17 cellular contexts compared by ENCODE assay signal in the genomic region with DNA sequence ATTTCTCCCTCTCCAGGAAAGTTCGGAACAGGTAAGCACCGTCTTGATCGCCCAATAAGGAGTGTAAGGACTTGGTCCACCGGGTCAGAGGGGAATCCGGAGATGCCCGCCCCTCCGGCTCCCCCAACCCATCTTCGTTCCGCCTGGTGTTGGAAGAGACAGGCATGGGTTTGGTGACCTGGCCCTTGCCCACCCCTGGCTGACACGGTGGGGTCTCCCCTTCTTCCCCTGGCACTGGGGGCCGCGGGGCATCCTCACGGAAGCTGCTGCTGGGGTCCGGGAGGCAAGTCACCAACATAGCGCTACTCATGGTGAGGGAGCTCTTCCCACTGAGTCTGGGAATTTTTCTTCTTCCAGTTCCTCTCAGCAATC. TPM values are rescaled to one million over a fixed set of nuclear protein-coding genes. Genes with fewer than 3 reads are reported as not detected.
DNase-seq lines count a peak whose midpoint lies in the region; ATAC-seq and TF ChIP-seq lines count a peak whose summit lies in the region.
"Had no signal": no experiment of that assay in that cellular context is flagged by ENCODE, and none has a peak within 500 bp of the region (broad histone marks: within the 10 kb centered on the region; RNA-seq: fewer than 3 reads in every experiment).

No MANE protein-coding gene starts in this region.

- peak overlapping the region; percentile 86 for H3K27ac ChIP-seq in HCT116 (ENCODE audit: low read depth, low read length)
- H3K27ac ChIP-seq in esophagus (ENCODE audit: low read depth in 2 of 2, low read length in 1 of 2) = peak overlapping the region in 1 of 2 donors; percentile 6
- no peak overlapping the region for H3K27ac ChIP-seq in tibial artery
- H3K27ac ChIP-seq: gastrocnemius medialis, KMS-11, pancreas had no signal

- intact Hi-C loops in HCT116 (cut with micrococcal nuclease) = loop anchor here (5.0 kb wide), 2 partner anchors 234 to 429 kb away; no protein-coding TSS in a partner anchor
- intact Hi-C loops in tibial artery (cut with DNase I; ENCODE audit: low total_unique reads) = no loop called here

- H3K27me3 Mint-ChIP-seq in nephron (ENCODE audit: low read depth) = no peaks in the 10 kb centered on the region
- H3K27me3 Mint-ChIP-seq: CD4-positive, alpha-beta T cell had no signal

- RAD21 ChIA-PET in HCT116 (lab: Charles Lee; ENCODE audit: low non-redundant PET in 1 of 2, low total read pairs in 2 of 2, uncharacterized antibody in 2 of 2, unreplicated experiment in 2 of 2) = interaction anchor here (0.6 to 2.6 kb wide), 4 partner anchors 102 to 264 kb away, joined by 4 to 11 read pairs (median 4); no protein-coding TSS in a partner anchor

- H3K9ac ChIP-seq in HCT116 (ENCODE audit: low read length) = no peak overlapping the region
- H3K9ac ChIP-seq: KMS-11 had no signal

- ATAC-seq in HCT116 (no peak), omental fat pad (ENCODE audit: low FRiP score) (no peak)
- ATAC-seq: gastrocnemius medialis; left ventricle myocardium superior; pancreas; Right ventricle myocardium inferior; stimulated activated naive B cell treated with anti-CD40 and anti-IgM and Interleukin-4, amounts not matched to agents 10 μg/mL and 1 μg/mL and 100 μg/mL, for 72 hours had no signal

- TF ChIP-seq CTCF in AG10803 (conservative IDR thresholded peaks at IDR 0.05; ENCODE audit: low read length) = no peak
- TF ChIP-seq CTCF in HCT116 (IDR thresholded peaks at IDR 0.05 in 2 of 3, conservative IDR thresholded peaks at IDR 0.05 in 1 of 3; ENCODE audit: borderline replicate concordance in 1 of 3, insufficient read depth in 1 of 3, low read depth in 2 of 3, low read length in 2 of 3) = no peak
- no peak for TF ChIP-seq CTCF in nephron (IDR thresholded peaks at IDR 0.05; ENCODE audit: unreplicated experiment in 3 of 3)
- no peak for TF ChIP-seq CTCF in tibial artery (IDR thresholded peaks at IDR 0.05)
- no peak for TF ChIP-seq CTCF in omental fat pad (IDR thresholded peaks at IDR 0.05)

- no TSS peak for BruUV-seq in HCT116 (replicated peaks; lab: Mats Ljungman, UMichigan)

- H3K4me1 Mint-ChIP-seq in nephron = peaks cover 7% of the 10 kb centered on the region

- H3K9me2 ChIP-seq in HCT116 (ENCODE audit: insufficient read depth) = no peaks in the 10 kb centered on the region

- H3K36me3 ChIP-seq in HCT116 (ENCODE audit: control insufficient read depth in 1 of 2, insufficient read depth in 2 of 2, low read length in 2 of 2) (no peaks in the 10 kb centered on the region; a peak in 1 of 4 replicates), esophagus (ENCODE audit: control insufficient read depth in 2 of 2, insufficient read depth in 2 of 2, low read length in 1 of 2) (no peaks in the 10 kb centered on the region), tibial artery (peaks cover 0 to 4% (median 0%) of the 10 kb centered on the region in 3 donors)
- H3K36me3 ChIP-seq: gastrocnemius medialis, pancreas had no signal

- CTCF ChIA-PET in HCT116 (lab: Charles Lee) = interaction anchor here (1.2 kb wide), 1 partner anchor 264 kb away, joined by 4 read pairs; no protein-coding TSS in a partner anchor

- no peaks in the 10 kb centered on the region for H4K20me1 ChIP-seq in HCT116 (ENCODE audit: insufficient read depth)

- H3K4me3 ChIP-seq in AG10803 (ENCODE audit: low read length) (peak overlapping the region; percentile 71), HCT116 (replicated peaks in 1 of 2; ENCODE audit: low read depth in 1 of 2, low read length in 2 of 2) (peak overlapping the region in 1 of 2 experiments; percentile 74; a peak in 3 of 4 replicates), esophagus (ENCODE audit: low read depth in 1 of 2, low read length in 2 of 2) (peak overlapping the region; percentile 21 to 81), tibial artery (peak overlapping the region in 1 of 2 donors; percentile 94)

- WGBS in esophagus, 2 donors = 54 to 61% methylated on average over 15 of the region's 15 CpGs

- H3K9me3 Mint-ChIP-seq in nephron = no peaks in the 10 kb centered on the region
- H3K9me3 Mint-ChIP-seq: CD4-positive, alpha-beta T cell; stimulated activated naive B cell treated with anti-CD40 and anti-IgM and Interleukin-4, amounts not matched to agents 10 μg/mL and 1 μg/mL and 100 μg/mL, for 72 hours had no signal

- no peak overlapping the region for H2AFZ ChIP-seq in HCT116 (ENCODE audit: low read depth, low read length, poor library complexity, severe bottlenecking)

- peak overlapping the region; percentile 94 for H3K4me2 ChIP-seq in HCT116 (ENCODE audit: low read length)

- DNase-seq in AG10803 (ENCODE audit: low read depth) (no peak), HCT116 (ENCODE audit: low read depth, low spot score) (no peak), tibial artery (no peak), cerebellum (ENCODE audit: low spot score) (no peak), omental fat pad (ENCODE audit: low spot score) (no peak)
- no peak for DNase-seq in stimulated activated CD8-positive, alpha-beta memory T cell treated with anti-CD3 and anti-CD28 coated beads, Interleukin-4, amount 100 ng/mL, for 48 hours
- DNase-seq: gastrocnemius medialis; NCI-H187 treated with DMSO at 0.1 percent for 48 hours; NCI-H82; pancreas; stimulated activated naive B cell treated with anti-CD40 and anti-IgM and Interleukin-4, amounts not matched to agents 10 μg/mL and 1 μg/mL and 100 μg/mL, for 72 hours had no signal

- peak overlapping the region in 2 of 3 experiments; percentile 86 to 92 for H3K27ac Mint-ChIP-seq in nephron
- H3K27ac Mint-ChIP-seq: CD4-positive, alpha-beta T cell; stimulated activated naive B cell treated with anti-CD40 and anti-IgM and Interleukin-4, amounts not matched to agents 10 μg/mL and 1 μg/mL and 100 μg/mL, for 72 hours had no signal

- no peaks in the 10 kb centered on the region for H3K9me3 ChIP-seq in HCT116 (ENCODE audit: control insufficient read depth in 1 of 2, insufficient read depth in 1 of 2, low read depth in 1 of 2, low read length in 2 of 2)
- H3K9me3 ChIP-seq in esophagus (ENCODE audit: control insufficient read depth in 2 of 2, insufficient read depth in 1 of 2, low read depth in 1 of 2, low read length in 1 of 2) = no peaks in the 10 kb centered on the region
- H3K9me3 ChIP-seq in tibial artery = no peaks in the 10 kb centered on the region
- H3K9me3 ChIP-seq: gastrocnemius medialis, pancreas had no signal

- H3K4me1 ChIP-seq in HCT116 (ENCODE audit: control insufficient read depth in 1 of 2, insufficient read depth in 2 of 2, low read length in 2 of 2) (peaks cover 34 to 59% of the 10 kb centered on the region in 2 experiments), esophagus (ENCODE audit: control insufficient read depth in 2 of 2, insufficient read depth in 2 of 2, low read length in 1 of 2) (peaks cover under 1 to 2% of the 10 kb centered on the region in 2 donors), tibial artery (peaks cover 0 to 34% (median 9%) of the 10 kb centered on the region in 4 donors)

- TF ChIP-seq RAD21 in HCT116 (IDR thresholded peaks at IDR 0.05; ENCODE audit: low read depth) = no peak

- peaks cover 10% of the 10 kb centered on the region for H3K79me2 ChIP-seq in HCT116 (ENCODE audit: insufficient read depth, low read length)

- H3K36me3 Mint-ChIP-seq in nephron (ENCODE audit: low read depth) = peaks cover 3% of the 10 kb centered on the region
- H3K36me3 Mint-ChIP-seq: stimulated activated naive B cell treated with anti-CD40 and anti-IgM and Interleukin-4, amounts not matched to agents 10 μg/mL and 1 μg/mL and 100 μg/mL, for 72 hours had no signal

- TF ChIP-seq POLR2A in HCT116 (IDR thresholded peaks at IDR 0.05; ENCODE audit: borderline replicate concordance, extremely low read depth, insufficient read depth, insufficient read length) = no peak

- POLR2A ChIA-PET in HCT116 (lab: Charles Lee) = no interaction called here

- H3K4me3 Mint-ChIP-seq in nephron = no peak overlapping the region
- H3K4me3 Mint-ChIP-seq: CD4-positive, alpha-beta T cell had no signal

- H3K27me3 ChIP-seq in HCT116 (ENCODE audit: insufficient read depth, low read length) (no peaks in the 10 kb centered on the region), esophagus (ENCODE audit: control insufficient read depth in 1 of 2, insufficient read depth in 2 of 2, low read length in 2 of 2) (no peaks in the 10 kb centered on the region), tibial artery (no peaks in the 10 kb centered on the region)
- H3K27me3 ChIP-seq: gastrocnemius medialis, pancreas had no signal

TF ChIP-seq in HCT116, 20 proteins besides CTCF, POLR2A, EP300 and RAD21:
- TF ChIP-seq, protein P1, sequence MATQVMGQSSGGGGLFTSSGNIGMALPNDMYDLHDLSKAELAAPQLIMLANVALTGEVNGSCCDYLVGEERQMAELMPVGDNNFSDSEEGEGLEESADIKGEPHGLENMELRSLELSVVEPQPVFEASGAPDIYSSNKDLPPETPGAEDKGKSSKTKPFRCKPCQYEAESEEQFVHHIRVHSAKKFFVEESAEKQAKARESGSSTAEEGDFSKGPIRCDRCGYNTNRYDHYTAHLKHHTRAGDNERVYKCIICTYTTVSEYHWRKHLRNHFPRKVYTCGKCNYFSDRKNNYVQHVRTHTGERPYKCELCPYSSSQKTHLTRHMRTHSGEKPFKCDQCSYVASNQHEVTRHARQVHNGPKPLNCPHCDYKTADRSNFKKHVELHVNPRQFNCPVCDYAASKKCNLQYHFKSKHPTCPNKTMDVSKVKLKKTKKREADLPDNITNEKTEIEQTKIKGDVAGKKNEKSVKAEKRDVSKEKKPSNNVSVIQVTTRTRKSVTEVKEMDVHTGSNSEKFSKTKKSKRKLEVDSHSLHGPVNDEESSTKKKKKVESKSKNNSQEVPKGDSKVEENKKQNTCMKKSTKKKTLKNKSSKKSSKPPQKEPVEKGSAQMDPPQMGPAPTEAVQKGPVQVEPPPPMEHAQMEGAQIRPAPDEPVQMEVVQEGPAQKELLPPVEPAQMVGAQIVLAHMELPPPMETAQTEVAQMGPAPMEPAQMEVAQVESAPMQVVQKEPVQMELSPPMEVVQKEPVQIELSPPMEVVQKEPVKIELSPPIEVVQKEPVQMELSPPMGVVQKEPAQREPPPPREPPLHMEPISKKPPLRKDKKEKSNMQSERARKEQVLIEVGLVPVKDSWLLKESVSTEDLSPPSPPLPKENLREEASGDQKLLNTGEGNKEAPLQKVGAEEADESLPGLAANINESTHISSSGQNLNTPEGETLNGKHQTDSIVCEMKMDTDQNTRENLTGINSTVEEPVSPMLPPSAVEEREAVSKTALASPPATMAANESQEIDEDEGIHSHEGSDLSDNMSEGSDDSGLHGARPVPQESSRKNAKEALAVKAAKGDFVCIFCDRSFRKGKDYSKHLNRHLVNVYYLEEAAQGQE (IDR thresholded peaks at IDR 0.05; ENCODE audit: low read depth) = no peak
- no peak for TF ChIP-seq EZH2 (IDR thresholded peaks at IDR 0.05)
- no peak for TF ChIP-seq EZH2phosphoT487 (IDR thresholded peaks at IDR 0.05; ENCODE audit: borderline replicate concordance)
- no peak for TF ChIP-seq SP1 (IDR thresholded peaks at IDR 0.05; ENCODE audit: low read depth)
- no peak for TF ChIP-seq SIN3A (IDR thresholded peaks at IDR 0.05; ENCODE audit: low read depth)
- no peak for TF ChIP-seq CBX3 (IDR thresholded peaks at IDR 0.05; ENCODE audit: low read depth)

RNA-seq across cellular contexts. Expression of a gene that starts 3.2 kb away (rescaled TPM):
- 7.1 TPM for total RNA-seq in HCT116 (2021; ENCODE audit: unreplicated experiment)
- 1.5 and 1.7 TPM in 2 replicates for polyA plus RNA-seq in HCT116 (2012)
- 1 to 10 TPM; 1.8 to 2.7 TPM for polyA plus RNA-seq in esophagus
- total RNA-seq in cerebellum = 41.2 TPM
- 10 to 100 TPM in 3 of 4 donors, 1 to 10 TPM in 1; 8.3 to 20.2 (median 11.2) TPM for total RNA-seq in omental fat pad
